ENCODE assay signal across 21 cellular contexts in the genomic region with DNA sequence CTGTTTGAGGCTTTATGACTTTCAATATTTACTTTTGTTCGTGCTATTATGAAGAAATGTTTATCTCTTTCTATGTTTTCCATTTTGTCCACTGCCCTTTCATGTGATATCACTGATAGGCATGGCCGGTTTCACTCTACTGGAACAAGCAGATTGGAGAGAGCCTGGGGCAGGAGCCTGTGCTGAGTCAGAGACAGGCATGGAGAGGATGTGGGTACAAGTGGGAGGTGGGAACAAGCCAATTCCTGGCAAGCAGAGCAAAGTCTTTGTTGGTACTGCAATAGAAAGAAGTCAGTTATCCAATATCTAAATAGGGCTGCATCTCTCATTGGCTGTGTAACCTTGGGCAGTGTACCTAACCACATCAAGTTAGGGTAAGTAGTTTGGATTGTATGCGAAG.
DNase-seq lines count a peak whose midpoint lies in the region; FAIRE-seq and TF ChIP-seq lines count a peak whose summit lies in the region.
"Had no signal": no experiment of that assay in that cellular context is flagged by ENCODE, and none has a peak within 500 bp of the region (broad histone marks: within the 10 kb centered on the region; RNA-seq: fewer than 3 reads in every experiment).

No MANE protein-coding gene starts in this region.

- peak; percentile 33 for DNase-seq in DMS53 (lab: John Stamatoyannopoulos, UW)
- DNase-seq in DMS53 treated with DMSO at 0.1 percent for 48 hours (lab: John Stamatoyannopoulos, UW; ENCODE audit: unreplicated experiment): no peak
- peak; percentile 74 for DNase-seq in OCI-M1 (lab: John Stamatoyannopoulos, UW)
- DNase-seq in bronchial epithelial cell (ENCODE audit: low read depth): peak; percentile 71
- DNase-seq in trophoblast cell: peak; percentile 22 to 27
- no peak for DNase-seq in DMS79 (lab: John Stamatoyannopoulos, UW)
- DNase-seq in HT-29 (ENCODE audit: low spot score): no peak
- no peak for DNase-seq in activated T-cell treated with anti-CD3 and anti-CD28 coated beads for 4 hours
- DNase-seq: activated CD8-positive, alpha-beta T cell treated with anti-CD3 and anti-CD28 coated beads for 36 hours; IMR-90; left colon; midbrain; NCI-H1048; NCI-H774; RPMI8226; stimulated activated CD4-positive, alpha-beta T cell treated with anti-CD3 and anti-CD28 coated beads, Interleukin-12 subunit alpha, Interleukin-12 subunit beta, amount 100 ng/mL, for 4 hours; stimulated activated naive CD4-positive, alpha-beta T cell treated with Interleukin-2 at 50 U/mL for 16 hours; transverse colon had no signal

- no peak overlapping the region for H3K27ac ChIP-seq in trophoblast cell (ENCODE audit: low read depth, low read length)
- H3K27ac ChIP-seq: C4-2B, cardiac muscle cell, transverse colon had no signal

- H4K12ac ChIP-seq in trophoblast cell (ENCODE audit: low read depth, low read length): no peak overlapping the region

- no peaks in the 10 kb centered on the region for H3K27me3 ChIP-seq in bronchial epithelial cell (ENCODE audit: control insufficient read depth, insufficient read depth, low read length)
- H3K27me3 ChIP-seq in trophoblast cell (ENCODE audit: insufficient read depth, low read length): no peaks in the 10 kb centered on the region
- H3K27me3 ChIP-seq: cardiac muscle cell, transverse colon had no signal

- H3K4ac ChIP-seq in trophoblast cell (ENCODE audit: low read depth, low read length): no peak overlapping the region

- no peak overlapping the region for H2BK5ac ChIP-seq in trophoblast cell (ENCODE audit: low read depth, low read length, poor library complexity)

- H3K36me3 ChIP-seq in bronchial epithelial cell (ENCODE audit: control insufficient read depth, insufficient read depth, low read length): no peaks in the 10 kb centered on the region
- H3K36me3 ChIP-seq in trophoblast cell (ENCODE audit: control insufficient read depth in 1 of 2, insufficient read depth in 2 of 2, low read length in 2 of 2): no peaks in the 10 kb centered on the region
- H3K36me3 ChIP-seq: cardiac muscle cell, transverse colon had no signal

- no peak overlapping the region for H3K14ac ChIP-seq in trophoblast cell (ENCODE audit: low read length)

- no peak overlapping the region for H4K91ac ChIP-seq in trophoblast cell (ENCODE audit: low read depth, low read length)

- TF ChIP-seq CTCF in bronchial epithelial cell (IDR thresholded peaks at IDR 0.05; ENCODE audit: insufficient read depth, low read length, severe bottlenecking): no peak

- H3K18ac ChIP-seq in trophoblast cell (ENCODE audit: low read length): no peak overlapping the region

- H3K9me3 ChIP-seq in trophoblast cell (ENCODE audit: insufficient read depth, low read depth, low read length): no peaks in the 10 kb centered on the region
- H3K9me3 ChIP-seq: transverse colon had no signal

- no peak overlapping the region for H2BK12ac ChIP-seq in trophoblast cell (ENCODE audit: low read length)

- no CpG with 5 or more reads among the region's 3 CpGs for whole genome bisulfite sequencing in trophoblast cell (ENCODE audit: extremely low coverage, insufficient coverage, insufficient read length)

- no peaks in the 10 kb centered on the region for H3K79me1 ChIP-seq in trophoblast cell (ENCODE audit: low read length)

- H3K4me2 ChIP-seq in trophoblast cell (ENCODE audit: low read length): no peak overlapping the region

- no peak for FAIRE-seq in bronchial epithelial cell (lab: Jason Lieb, UNC)
- FAIRE-seq: A204.1 had no signal

- H3K4me1 ChIP-seq in trophoblast cell (ENCODE audit: control insufficient read depth in 1 of 2, insufficient read depth in 2 of 2, low read length in 2 of 2): no peaks in the 10 kb centered on the region
- H3K4me1 ChIP-seq: transverse colon had no signal

- H3K4me3 ChIP-seq in bronchial epithelial cell (ENCODE audit: low read depth, low read length) (no peak overlapping the region), trophoblast cell (ENCODE audit: low read depth, low read length) (no peak overlapping the region)
- H3K4me3 ChIP-seq: cardiac muscle cell, transverse colon had no signal

- no peak overlapping the region for H2AFZ ChIP-seq in trophoblast cell (ENCODE audit: insufficient read depth, low read length, poor library complexity)

- H3K9ac ChIP-seq in trophoblast cell (ENCODE audit: low read length): no peak overlapping the region

- H2AK5ac ChIP-seq in trophoblast cell (ENCODE audit: low read length): no peak overlapping the region

- no peaks in the 10 kb centered on the region for H3K79me2 ChIP-seq in trophoblast cell (ENCODE audit: control insufficient read depth, insufficient read depth, low read length, poor library complexity)

- no peak overlapping the region for H4K8ac ChIP-seq in trophoblast cell (ENCODE audit: low read depth, low read length)

- no peak overlapping the region for H3K23ac ChIP-seq in trophoblast cell (ENCODE audit: low read length)

- H2BK120ac ChIP-seq in trophoblast cell (ENCODE audit: insufficient read depth, low read length, poor library complexity): no peak overlapping the region

Comparison
In these comparisons a context has a peak if more than half of its experiments do, and no peak if none do; other contexts are left out.
1. DNase-seq: peak in DMS53 (single experiment), OCI-M1 (single experiment), bronchial epithelial cell (single experiment) and trophoblast cell (2 of 2); none in DMS53 treated with DMSO at 0.1 percent for 48 hours (single experiment), DMS79 (single experiment), HT-29 (single experiment) and activated T-cell treated with anti-CD3 and anti-CD28 coated beads for 4 hours (single experiment).